30 cellular contexts compared by ENCODE assay signal in the genomic region with DNA sequence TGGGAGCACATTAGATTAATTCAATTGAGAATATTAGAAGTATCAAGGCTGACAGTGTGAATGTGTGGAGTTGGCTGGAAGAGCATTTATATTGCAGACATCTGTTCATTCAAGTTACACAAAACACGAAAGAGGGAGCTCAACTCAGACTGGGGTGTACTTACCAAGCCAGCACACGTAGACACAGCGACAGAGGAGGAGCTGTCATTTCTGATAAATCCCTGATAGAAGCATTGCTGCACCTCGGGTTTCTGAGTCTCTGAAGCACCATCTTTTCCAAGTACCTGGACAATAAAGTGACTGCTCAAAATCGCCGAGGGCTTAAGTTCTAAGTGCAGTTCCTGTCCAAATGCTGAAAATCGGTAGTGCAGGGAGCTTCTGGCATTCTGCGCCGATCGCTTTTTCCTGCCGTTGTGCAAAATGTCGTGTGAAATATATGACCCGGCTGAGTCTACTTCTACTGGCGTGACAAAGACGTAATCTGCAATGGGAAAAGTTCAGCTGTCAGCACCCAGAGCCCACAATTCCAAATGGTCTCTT. TPM values are rescaled to one million over a fixed set of nuclear protein-coding genes. Genes with fewer than 3 reads are reported as not detected.
DNase-seq lines count a peak whose midpoint lies in the region; ATAC-seq, FAIRE-seq and TF ChIP-seq lines count a peak whose summit lies in the region.
"Had no signal": no experiment of that assay in that cellular context is flagged by ENCODE, and none has a peak within 500 bp of the region (broad histone marks: within the 10 kb centered on the region; RNA-seq: fewer than 3 reads in every experiment).

No MANE protein-coding gene starts in this region.

- no peak overlapping the region for H3K4me3 Mint-ChIP-seq in MCF 10A (ENCODE audit: unreplicated experiment)
- H3K4me3 Mint-ChIP-seq in astrocyte (ENCODE audit: unreplicated experiment), result no peak overlapping the region
- H3K4me3 Mint-ChIP-seq in WTC11, result no peak overlapping the region
- H3K4me3 Mint-ChIP-seq: activated naive CD4-positive, alpha-beta T cell treated with anti-CD3 and anti-CD28 coated beads, Interleukin-2, amount 10 ng/mL, durations not matched to agents 7 days and 5 days; activated T-cell treated with anti-CD3 and anti-CD28 coated beads, Interleukin-2, amount 50 U/mL, for 72 hours; effector memory CD8-positive, alpha-beta T cell had no signal

- H4K20me1 ChIP-seq in astrocyte (ENCODE audit: insufficient read depth, low read length), result no peaks in the 10 kb centered on the region

- no peak overlapping the region for H3K27ac ChIP-seq in breast epithelium
- no peak overlapping the region for H3K27ac ChIP-seq in astrocyte (ENCODE audit: low read depth, low read length)
- no peak overlapping the region for H3K27ac ChIP-seq in suprapubic skin
- H3K27ac ChIP-seq: left ventricle myocardium inferior, RWPE1 had no signal

- no peak for ATAC-seq in WTC11
- ATAC-seq: activated T-cell treated with anti-CD3 and anti-CD28 coated beads, Interleukin-2, amount 50 U/mL, for 72 hours; effector memory CD8-positive, alpha-beta T cell; K562; stimulated activated naive CD8-positive, alpha-beta T cell treated with anti-CD3 and anti-CD28 coated beads, Interleukin-15, Interleukin-2, amounts not matched to agents 100 U/mL and 50 U/mL, for 24 hours had no signal

- POLR2A ChIA-PET in MCF 10A (lab: Yijun Ruan, JAX) (no interaction called here), WTC11 (lab: Charles Lee) (no interaction called here)

- no peak overlapping the region for H3K9ac ChIP-seq in astrocyte (ENCODE audit: low read length)

- 32% methylated on average over 15 of the region's 15 CpGs for WGBS in suprapubic skin

- CTCF ChIA-PET in MCF 10A (lab: Yijun Ruan, JAX) (no interaction called here), WTC11 (lab: Charles Lee) (interaction anchor here (0.8 kb wide), 1 partner anchor 12 kb away, joined by 3 read pairs; no protein-coding TSS in a partner anchor)

- TF ChIP-seq POLR2A in breast epithelium (IDR thresholded peaks at IDR 0.05) (no peak), suprapubic skin (IDR thresholded peaks at IDR 0.05) (no peak)

- H3K9me3 Mint-ChIP-seq in MCF 10A (ENCODE audit: unreplicated experiment) (no peaks in the 10 kb centered on the region), astrocyte (ENCODE audit: unreplicated experiment) (no peaks in the 10 kb centered on the region), WTC11 (no peaks in the 10 kb centered on the region)
- H3K9me3 Mint-ChIP-seq: activated naive CD4-positive, alpha-beta T cell treated with anti-CD3 and anti-CD28 coated beads, Interleukin-2, amount 10 ng/mL, durations not matched to agents 7 days and 5 days had no signal

- BruUV-seq in MCF 10A (replicated peaks; lab: Mats Ljungman, UMichigan), result no TSS peak

- H3K79me2 ChIP-seq in astrocyte (ENCODE audit: insufficient read depth, low read length), result no peaks in the 10 kb centered on the region

- H3K9me3 ChIP-seq in breast epithelium (no peaks in the 10 kb centered on the region), astrocyte (ENCODE audit: insufficient read depth, low read depth, low read length) (no peaks in the 10 kb centered on the region), suprapubic skin (no peaks in the 10 kb centered on the region)

- H3K4me1 Mint-ChIP-seq in MCF 10A (ENCODE audit: insufficient read depth, unreplicated experiment), result no peaks in the 10 kb centered on the region
- peaks cover 4% of the 10 kb centered on the region for H3K4me1 Mint-ChIP-seq in astrocyte (ENCODE audit: low read depth, unreplicated experiment)
- peaks cover 11% of the 10 kb centered on the region for H3K4me1 Mint-ChIP-seq in WTC11
- H3K4me1 Mint-ChIP-seq: activated naive CD4-positive, alpha-beta T cell treated with anti-CD3 and anti-CD28 coated beads, Interleukin-2, amount 10 ng/mL, durations not matched to agents 7 days and 5 days had no signal

- no peak for DNase-seq in breast epithelium (ENCODE audit: low spot score in 2 of 2)
- DNase-seq in MCF 10A (ENCODE audit: unreplicated experiment), result no peak
- peak; percentile 2 for DNase-seq in astrocyte (ENCODE audit: low read depth)
- DNase-seq in lung microvascular endothelial cell (ENCODE audit: low read depth in 2 of 2), result peak; percentile 6 to 70
- no peak for DNase-seq in stimulated activated CD4-positive, alpha-beta T cell treated with anti-CD3 and anti-CD28 coated beads, Interleukin-2, amount 100 ng/mL, for 24 hours
- no peak for DNase-seq in inferior parietal cortex (ENCODE audit: extremely low spot score)
- no peak for DNase-seq in suprapubic skin (ENCODE audit: low spot score in 2 of 2)
- no peak for DNase-seq in WTC11 (ENCODE audit: low spot score)
- DNase-seq: activated CD4-positive, alpha-beta T cell treated with anti-CD3 and anti-CD28 coated beads for 1 hour; activated CD8-positive, alpha-beta memory T cell treated with anti-CD3 and anti-CD28 coated beads for 24 hours; activated naive CD4-positive, alpha-beta T cell treated with anti-CD3 and anti-CD28 coated beads, Interleukin-2, amount 10 ng/mL, durations not matched to agents 7 days and 5 days; activated T-cell treated with anti-CD3 and anti-CD28 coated beads, Interleukin-2, amount 50 U/mL, for 72 hours; aorta; DMS153; effector memory CD8-positive, alpha-beta T cell; left ventricle myocardium inferior; NCI-H1048; NCI-H1930; NCI-H510A; small intestine; stimulated activated CD4-positive, alpha-beta T cell treated with anti-CD3 and anti-CD28 coated beads, Interleukin-4, amount 100 ng/mL, for 1 hour; stimulated activated naive CD8-positive, alpha-beta T cell treated with anti-CD3 and anti-CD28 coated beads, Interleukin-15, Interleukin-2, amounts not matched to agents 100 U/mL and 50 U/mL, for 24 hours had no signal

- no peak overlapping the region for H2AFZ ChIP-seq in astrocyte (ENCODE audit: low read depth, low read length)

- H3K27me3 Mint-ChIP-seq in MCF 10A (ENCODE audit: insufficient read depth, unreplicated experiment) (peaks cover 93% of the 10 kb centered on the region), astrocyte (ENCODE audit: low read depth, unreplicated experiment) (peaks cover 44% of the 10 kb centered on the region), WTC11 (ENCODE audit: low read depth) (peaks cover 48% of the 10 kb centered on the region)

- H3K36me3 Mint-ChIP-seq in MCF 10A (ENCODE audit: insufficient read depth, unreplicated experiment) (no peaks in the 10 kb centered on the region), astrocyte (ENCODE audit: low read depth, unreplicated experiment) (no peaks in the 10 kb centered on the region), WTC11 (no peaks in the 10 kb centered on the region)
- H3K36me3 Mint-ChIP-seq: activated naive CD4-positive, alpha-beta T cell treated with anti-CD3 and anti-CD28 coated beads, Interleukin-2, amount 10 ng/mL, durations not matched to agents 7 days and 5 days had no signal

- no peaks in the 10 kb centered on the region for H3K4me1 ChIP-seq in breast epithelium
- H3K4me1 ChIP-seq in astrocyte (ENCODE audit: insufficient read depth, low read length), result no peaks in the 10 kb centered on the region
- peaks cover 7% of the 10 kb centered on the region for H3K4me1 ChIP-seq in suprapubic skin
- H3K4me1 ChIP-seq: left ventricle myocardium inferior had no signal

- TF ChIP-seq EP300 in suprapubic skin (IDR thresholded peaks at IDR 0.05), result no peak

- TF ChIP-seq CTCF in breast epithelium (IDR thresholded peaks at IDR 0.05) (no peak), MCF 10A (IDR thresholded peaks at IDR 0.05; ENCODE audit: unreplicated experiment) (no peak), astrocyte (IDR thresholded peaks at IDR 0.05; ENCODE audit: insufficient read depth, low read depth, low read length) (no peak), suprapubic skin (IDR thresholded peaks at IDR 0.05) (no peak), WTC11 (IDR thresholded peaks at IDR 0.05) (no peak)

- H3K27ac Mint-ChIP-seq in MCF 10A (ENCODE audit: low read depth, unreplicated experiment) (no peak overlapping the region), astrocyte (ENCODE audit: unreplicated experiment) (no peak overlapping the region), WTC11 (no peak overlapping the region)
- H3K27ac Mint-ChIP-seq: activated naive CD4-positive, alpha-beta T cell treated with anti-CD3 and anti-CD28 coated beads, Interleukin-2, amount 10 ng/mL, durations not matched to agents 7 days and 5 days; activated T-cell treated with anti-CD3 and anti-CD28 coated beads, Interleukin-2, amount 50 U/mL, for 72 hours; effector memory CD8-positive, alpha-beta T cell had no signal

- peak overlapping the region in 2 of 3 donors; percentile 10 to 44 for H3K4me3 ChIP-seq in breast epithelium
- H3K4me3 ChIP-seq in astrocyte (ENCODE audit: insufficient read depth, low read depth, low read length), result no peak overlapping the region
- no peak overlapping the region for H3K4me3 ChIP-seq in suprapubic skin
- H3K4me3 ChIP-seq: K562, left ventricle myocardium inferior had no signal

- intact Hi-C loops in breast epithelium (cut with DNase I; ENCODE audit: low total_unique reads) (no loop called here), MCF 10A (cut with micrococcal nuclease) (no loop called here)

- H3K27me3 ChIP-seq in breast epithelium (peaks cover 0 to 22% of the 10 kb centered on the region in 2 donors), astrocyte (ENCODE audit: insufficient read depth, low read length) (peaks cover 47% of the 10 kb centered on the region), suprapubic skin (peaks cover 53% of the 10 kb centered on the region)

- no peaks in the 10 kb centered on the region for H3K36me3 ChIP-seq in breast epithelium
- H3K36me3 ChIP-seq in astrocyte (ENCODE audit: insufficient read depth, low read length), result no peaks in the 10 kb centered on the region
- H3K36me3 ChIP-seq in suprapubic skin, result no peaks in the 10 kb centered on the region
- H3K36me3 ChIP-seq: left ventricle myocardium inferior had no signal

- H3K4me2 ChIP-seq in astrocyte (ENCODE audit: low read length), result no peak overlapping the region

- FAIRE-seq in astrocyte (lab: Jason Lieb, UNC), result no peak
- FAIRE-seq: GM12891, GM19239, H1, K562, small intestine had no signal

TF ChIP-seq in WTC11, 78 proteins besides CTCF, POLR2A, EP300 and RAD21:
- TF ChIP-seq ZNF671 (CRISPR knock-in tag; IDR thresholded peaks at IDR 0.05), result no peak
TF ChIP-seq in WTC11: peak in this region for 0.

RNA-seq across cellular contexts. Expression of a gene that starts 3.6 kb away (rescaled TPM):
- total RNA-seq in breast epithelium, result 10 to 100 TPM in 1 of 3 donors, 1 to 10 TPM in 1, under 1 TPM in 1; 0.48 to 20.6 (median 1.9) TPM
- not detected in 2 replicates for total RNA-seq in MCF 10A (2022)
- 0.17 and 2.5 TPM in 2 replicates for total RNA-seq in astrocyte
- total RNA-seq in lung microvascular endothelial cell, result 11.5 and 13.9 TPM in 2 replicates
- under 1 TPM in 3 of 4 donors, not detected in 1; 0.10 to 0.42 (median 0.16) TPM for total RNA-seq in suprapubic skin
- total RNA-seq in WTC11 (2021), result 0.17 to 0.94 TPM (median 0.23 TPM) in 3 replicates
- total RNA-seq: activated T-cell treated with anti-CD3 and anti-CD28 coated beads, Interleukin-2, amount 50 U/mL, for 72 hours; chondrocyte; fibroblast of lung; K562; left ventricle myocardium inferior; mucosa of gallbladder had no signal

Comparison
In these comparisons a context has a peak if more than half of its experiments do, and no peak if none do; other contexts are left out.
1. DNase-seq: peak in astrocyte (single experiment) and lung microvascular endothelial cell (2 of 2); none in breast epithelium (0 of 2), MCF 10A (single experiment), stimulated activated CD4-positive, alpha-beta T cell treated with anti-CD3 and anti-CD28 coated beads, Interleukin-2, amount 100 ng/mL, for 24 hours (0 of 2), inferior parietal cortex (single experiment), suprapubic skin (0 of 2) and WTC11 (single experiment).
2. H3K4me3 ChIP-seq: peak in breast epithelium (2 of 3); none in astrocyte (single experiment) and suprapubic skin (single experiment).